15 cellular contexts compared by ENCODE assay signal in genomic region chr2:9639000-9639602, GRCh38. TPM values are rescaled to one million over a fixed set of nuclear protein-coding genes. Genes with fewer than 3 reads are reported as not detected.
DNase-seq lines count a peak whose midpoint lies in the region; ATAC-seq, FAIRE-seq and TF ChIP-seq lines count a peak whose summit lies in the region.
"Had no signal": no experiment of that assay in that cellular context is flagged by ENCODE, and none has a peak within 500 bp of the region (broad histone marks: within the 10 kb centered on the region; RNA-seq: fewer than 3 reads in every experiment).

No MANE protein-coding gene starts in this region.

- peak overlapping the region; percentile 60 for H3K4me2 ChIP-seq in A549

- POLR2A ChIA-PET in A549 (lab: Yijun Ruan, JAX): interaction anchor here (1.0 to 3.4 kb wide), 6 partner anchors 9 to 204 kb away, joined by 3 to 35 read pairs (median 7); partner anchors contain the start of genes TAF1B and YWHAQ

- H3K4me3 ChIP-seq in A549 (no peak overlapping the region), foreskin fibroblast (ENCODE audit: low read depth in 1 of 2, low read length in 2 of 2) (peak overlapping the region; percentile 14 to 29), thyroid gland (replicated peaks in 1 of 3) (no peak overlapping the region)
- H3K4me3 ChIP-seq: cardiac muscle cell had no signal

- H3K4me1 ChIP-seq in A549 (peaks cover 45% of the 10 kb centered on the region), thyroid gland (peaks cover 0 to 13% of the 10 kb centered on the region in 2 donors)

- TF ChIP-seq EP300 in A549 (IDR thresholded peaks at IDR 0.05): no peak

- TF ChIP-seq CTCF in A549 (IDR thresholded peaks at IDR 0.05) (no peak), foreskin fibroblast (IDR thresholded peaks at IDR 0.05; ENCODE audit: low read depth, low read length) (no peak), thyroid gland (IDR thresholded peaks at IDR 0.05) (no peak), endothelial cell (IDR thresholded peaks at IDR 0.05; ENCODE audit: unreplicated experiment) (no peak)

- peak overlapping the region; percentile 70 to 79 for H3K27ac ChIP-seq in A549
- H3K27ac ChIP-seq in thyroid gland: no peak overlapping the region
- H3K27ac ChIP-seq: cardiac muscle cell had no signal

- H3K27me3 ChIP-seq in thyroid gland: no peaks in the 10 kb centered on the region
- H3K27me3 ChIP-seq: cardiac muscle cell had no signal

- H3K4me3 Mint-ChIP-seq in endothelial cell (ENCODE audit: unreplicated experiment): no peak overlapping the region
- H3K4me3 Mint-ChIP-seq: activated T-helper 17 cell treated with anti-CD3 and anti-CD28 coated beads, Interleukin-2, amount 50 U/mL, for 72 hours had no signal

- 52% methylated on average over 6 of the region's 6 CpGs for WGBS in A549 (ENCODE audit: missing lambda C conversion rate)
- WGBS in thyroid gland, 2 donors: 72 to 82% methylated on average over 6 of the region's 6 CpGs

- no peak for TF ChIP-seq POLR2A in A549 (IDR thresholded peaks at IDR 0.05; ENCODE audit: low read length)
- no peak for TF ChIP-seq POLR2A in thyroid gland (IDR thresholded peaks at IDR 0.05)

- H3K36me3 Mint-ChIP-seq in endothelial cell (ENCODE audit: low read depth, unreplicated experiment): no peaks in the 10 kb centered on the region
- H3K36me3 Mint-ChIP-seq: IgD-negative memory B cell had no signal

- DNase-seq in A549 (ENCODE audit: low read depth in 1 of 2, low spot score in 1 of 2) (peak in 1 of 2 experiments; percentile 12), RPMI7951 (ENCODE audit: low read depth) (peak; percentile 59), foreskin fibroblast (peak in 1 of 2 donors; percentile 36), pons (ENCODE audit: low spot score) (peak; percentile 69), glomerular visceral epithelial cell (ENCODE audit: extremely low spot score) (no peak), thyroid gland (no peak), endothelial cell (ENCODE audit: low spot score) (no peak)
- no peak for DNase-seq in activated T-cell treated with anti-CD3 and anti-CD28 coated beads, Interleukin-2, amount 50 U/mL, for 1 hour
- DNase-seq: activated CD4-positive, alpha-beta T cell treated with anti-CD3 and anti-CD28 coated beads for 4 hours; NCI-H748 treated with DMSO at 0.1 percent for 48 hours; stimulated activated CD4-positive, alpha-beta T cell treated with anti-CD3 and anti-CD28 coated beads, Interleukin-2, amount 100 ng/mL, for 24 hours; stimulated activated naive CD8-positive, alpha-beta T cell treated with anti-CD3 and anti-CD28 coated beads, Interleukin-15, Interleukin-2, amounts not matched to agents 100 U/mL and 50 U/mL, for 24 hours had no signal

- H3K36me3 ChIP-seq in thyroid gland: no peaks in the 10 kb centered on the region
- H3K36me3 ChIP-seq: cardiac muscle cell had no signal

- FAIRE-seq in A549 (lab: Jason Lieb, UNC): no peak

- TF ChIP-seq RAD21 in A549 (conservative IDR thresholded peaks at IDR 0.05 in 1 of 2, IDR thresholded peaks at IDR 0.05 in 1 of 2): no peak

- no peaks in the 10 kb centered on the region for H3K9me3 Mint-ChIP-seq in endothelial cell (ENCODE audit: unreplicated experiment)
- H3K9me3 Mint-ChIP-seq: activated T-helper 17 cell treated with anti-CD3 and anti-CD28 coated beads, Interleukin-2, amount 50 U/mL, for 72 hours; IgD-negative memory B cell had no signal

- CTCF ChIA-PET in A549 (lab: Yijun Ruan, JAX): interaction anchor here (0.6 to 6.5 kb wide), 15 partner anchors 8 to 177 kb away, joined by 3 to 32 read pairs (median 4); partner anchors contain the start of gene YWHAQ

- H3K4me1 Mint-ChIP-seq in endothelial cell (ENCODE audit: unreplicated experiment): peaks cover 14% of the 10 kb centered on the region

- ATAC-seq in A549: peak in 1 of 2 experiments; percentile 13; a peak in 2 of 6 replicates
- ATAC-seq: activated T-helper 17 cell treated with anti-CD3 and anti-CD28 coated beads, Interleukin-2, amount 50 U/mL, for 72 hours; stimulated activated naive CD8-positive, alpha-beta T cell treated with anti-CD3 and anti-CD28 coated beads, Interleukin-15, Interleukin-2, amounts not matched to agents 100 U/mL and 50 U/mL, for 24 hours had no signal

- H3K27ac Mint-ChIP-seq in endothelial cell (ENCODE audit: unreplicated experiment): no peak overlapping the region
- H3K27ac Mint-ChIP-seq: activated T-helper 17 cell treated with anti-CD3 and anti-CD28 coated beads, Interleukin-2, amount 50 U/mL, for 72 hours; IgD-negative memory B cell had no signal

- no peaks in the 10 kb centered on the region for H3K9me3 ChIP-seq in A549
- no peaks in the 10 kb centered on the region for H3K9me3 ChIP-seq in thyroid gland

- H3K27me3 Mint-ChIP-seq in endothelial cell (ENCODE audit: unreplicated experiment): peaks cover 7% of the 10 kb centered on the region
- H3K27me3 Mint-ChIP-seq: activated T-helper 17 cell treated with anti-CD3 and anti-CD28 coated beads, Interleukin-2, amount 50 U/mL, for 72 hours had no signal

- intact Hi-C loops in thyroid gland (cut with DNase I): no loop called here

TF ChIP-seq in A549, 52 proteins besides CTCF, POLR2A, EP300 and RAD21:
- TF ChIP-seq TFCP2L1 (CRISPR knock-in tag; IDR thresholded peaks at IDR 0.05) (no peak), ZNF302 (CRISPR knock-in tag; IDR thresholded peaks at IDR 0.05) (no peak), NPAS2 (CRISPR knock-in tag; IDR thresholded peaks at IDR 0.05; ENCODE audit: borderline replicate concordance) (no peak), HES2 (IDR thresholded peaks at IDR 0.05) (no peak), REST (IDR thresholded peaks at IDR 0.05) (no peak), RARB (CRISPR knock-in tag; IDR thresholded peaks at IDR 0.05) (no peak), BHLHE40 (IDR thresholded peaks at IDR 0.05; ENCODE audit: low read depth, low read length) (no peak)

RNA-seq across cellular contexts. Expression of gene YWHAQ, which starts 8.3 kb away (rescaled TPM):
- polyA plus RNA-seq in A549 (2011; rRNA removed) (672 and 833 TPM in 2 replicates), A549 (2017; fragmentation: RNase III; extraction: RNeasy Plus Mini Kit Qiagen cat#74134 plus additional on column Dnase treatment) (661 to 703 TPM (median 686 TPM) in 3 replicates)
- polyA plus RNA-seq in A549 (2012; cell fraction: cytosol; rRNA removed): 326 and 355 TPM in 2 replicates
- 176 and 207 TPM in 2 replicates for polyA plus RNA-seq in A549 (2012; cell fraction: nucleus; rRNA removed)
- 310 and 393 TPM in 2 replicates for polyA minus RNA-seq in A549 (2011; rRNA and poly(A)+ RNA removed)
- total RNA-seq in RPMI7951 (2014; rRNA removed; shearing (Covaris generic)): 1,114 and 1,267 TPM in 2 replicates
- total RNA-seq in thyroid gland (100 to 1,000 TPM; 246 to 270 (median 265) TPM), endothelial cell (ENCODE audit: unreplicated experiment) (268 TPM)

Comparison
In these comparisons a context has a peak if more than half of its experiments do, and no peak if none do; other contexts are left out.
1. DNase-seq: peak in RPMI7951 (single experiment) and pons (single experiment); none in glomerular visceral epithelial cell (single experiment), thyroid gland (0 of 2), endothelial cell (single experiment) and activated T-cell treated with anti-CD3 and anti-CD28 coated beads, Interleukin-2, amount 50 U/mL, for 1 hour (single experiment).
2. H3K27ac ChIP-seq: peak in A549 (2 of 2); none in thyroid gland (0 of 3).
3. H3K4me3 ChIP-seq: peak in foreskin fibroblast (2 of 2); none in A549 (single experiment) and thyroid gland (0 of 3).